In genomic region chr3:85387913-85388510, GRCh38 we compare ENCODE assay signal across 23 cellular contexts.
"Had no signal": no experiment of that assay in that cellular context is flagged by ENCODE, and none has a peak within 500 bp of the region (broad histone marks: within the 10 kb centered on the region; RNA-seq: fewer than 3 reads in every experiment).

No MANE protein-coding gene starts in this region.

- H3K4me1 Mint-ChIP-seq: activated B cell treated with CpG ODN at 0.5 μM for 24 hours; brain; central memory CD8-positive, alpha-beta T cell; nephron had no signal

- H3K27ac Mint-ChIP-seq: activated B cell treated with CpG ODN at 0.5 μM for 24 hours; activated CD8-positive, alpha-beta T cell treated with anti-CD3 and anti-CD28 coated beads, Interleukin-2, amount 10 ng/mL, durations not matched to agents 7 days and 5 days; activated naive CD8-positive, alpha-beta T cell; activated T-cell treated with anti-CD3 and anti-CD28 coated beads, Interleukin-2, amount 50 U/mL, for 72 hours; dendritic cell treated with granulocyte-macrophage colony-stimulating factor and Interleukin-4, amounts not matched to agents 40 ng/mL and 50 ng/mL, for 4 days; effector memory CD8-positive, alpha-beta T cell; nephron; progenitor cell of endocrine pancreas had no signal

- H3K9me3 Mint-ChIP-seq: brain; dendritic cell treated with granulocyte-macrophage colony-stimulating factor and Interleukin-4, amounts not matched to agents 40 ng/mL and 50 ng/mL, for 4 days; nephron had no signal

- H3K4me3 Mint-ChIP-seq: activated B cell treated with CpG ODN at 0.5 μM for 24 hours; activated CD8-positive, alpha-beta T cell treated with anti-CD3 and anti-CD28 coated beads, Interleukin-2, amount 10 ng/mL, durations not matched to agents 7 days and 5 days; activated naive CD8-positive, alpha-beta T cell; activated T-cell treated with anti-CD3 and anti-CD28 coated beads, Interleukin-2, amount 50 U/mL, for 72 hours; central memory CD8-positive, alpha-beta T cell; dendritic cell treated with granulocyte-macrophage colony-stimulating factor and Interleukin-4, amounts not matched to agents 40 ng/mL and 50 ng/mL, for 4 days; effector memory CD8-positive, alpha-beta T cell; nephron had no signal

- DNase-seq: activated B cell treated with CpG ODN at 0.5 μM for 24 hours; activated CD4-positive, alpha-beta T cell treated with anti-CD3 and anti-CD28 coated beads for 48 hours; activated CD8-positive, alpha-beta memory T cell treated with anti-CD3 and anti-CD28 coated beads, Interleukin-2, amount 50 U/mL, for 4 hours; activated CD8-positive, alpha-beta T cell treated with anti-CD3 and anti-CD28 coated beads, Interleukin-2, amount 10 ng/mL, durations not matched to agents 7 days and 5 days; activated gamma-delta T cell; activated T-cell treated with anti-CD3 and anti-CD28 coated beads, Interleukin-2, amount 50 U/mL, for 72 hours; amniotic stem cell; effector memory CD8-positive, alpha-beta T cell; foreskin melanocyte; occipital lobe; right cardiac atrium; small intestine; stimulated activated CD4-positive, alpha-beta T cell treated with anti-CD3 and anti-CD28 coated beads, Interleukin-4, amount 100 ng/mL, for 24 hours; stimulated activated naive CD4-positive, alpha-beta T cell; tibial artery had no signal

- H3K27me3 Mint-ChIP-seq: activated B cell treated with CpG ODN at 0.5 μM for 24 hours; activated naive CD8-positive, alpha-beta T cell; brain; central memory CD8-positive, alpha-beta T cell; dendritic cell treated with granulocyte-macrophage colony-stimulating factor and Interleukin-4, amounts not matched to agents 40 ng/mL and 50 ng/mL, for 4 days; effector memory CD8-positive, alpha-beta T cell; progenitor cell of endocrine pancreas had no signal

- H3K36me3 Mint-ChIP-seq: activated naive CD8-positive, alpha-beta T cell; brain had no signal

- FAIRE-seq: small intestine, TTC549, urothelium cell line had no signal
